14 cellular contexts compared by ENCODE assay signal in the genomic region with DNA sequence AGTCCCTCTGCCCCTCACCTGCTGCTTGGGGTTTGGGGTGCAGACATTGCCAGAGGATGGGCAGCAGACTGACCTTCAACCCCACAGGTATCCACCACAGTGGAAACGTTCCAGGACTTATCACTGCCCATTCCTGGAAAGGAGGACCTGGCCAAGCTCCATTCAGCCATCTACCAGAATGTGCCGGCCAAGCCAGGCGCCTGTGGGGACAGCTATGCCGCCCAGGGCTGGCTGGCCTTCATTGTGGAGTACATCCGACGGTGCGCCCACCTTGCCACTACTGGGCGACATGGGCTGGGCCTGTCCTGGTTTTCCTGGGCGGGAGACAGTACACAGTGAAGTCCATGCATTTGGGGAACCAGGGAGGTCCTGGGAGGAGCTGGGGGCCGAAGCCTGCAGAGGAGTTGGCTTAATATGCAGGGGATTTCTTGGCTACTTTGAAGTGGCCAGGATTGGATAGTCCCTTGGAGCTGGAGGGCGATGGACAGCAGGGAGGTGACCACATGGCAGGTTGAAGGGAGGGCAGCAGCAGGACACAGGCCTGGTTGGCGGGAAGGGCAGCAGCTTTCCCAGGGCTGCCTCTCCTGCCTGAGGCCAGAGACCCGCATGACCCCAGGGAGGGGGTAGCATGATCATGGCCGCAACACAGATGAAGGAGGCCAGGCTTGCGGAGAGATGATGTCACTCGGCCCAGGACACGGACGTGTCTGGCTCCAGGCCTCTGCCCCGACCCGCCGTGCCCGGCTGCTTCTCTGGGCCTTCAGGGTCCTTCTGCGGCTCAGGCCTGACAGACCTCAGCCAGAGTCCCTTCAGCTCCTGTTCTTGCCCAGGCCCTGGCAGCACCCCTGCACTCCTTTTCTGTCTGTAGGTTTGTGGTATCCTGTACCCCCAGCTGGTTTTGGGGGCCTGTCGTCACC. TPM values are rescaled to one million over a fixed set of nuclear protein-coding genes. Genes with fewer than 3 reads are reported as not detected.
A peak's percentile ranks its signal among the peaks of the same experiment; 100 is the strongest.
DNase-seq lines count a peak whose midpoint lies in the region; ATAC-seq and TF ChIP-seq lines count a peak whose summit lies in the region.
"Had no signal": no experiment of that assay in that cellular context is flagged by ENCODE, and none has a peak within 500 bp of the region (broad histone marks: within the 10 kb centered on the region; RNA-seq: fewer than 3 reads in every experiment).

No MANE protein-coding gene starts in this region.

- DNase-seq in T-helper 1 cell (no peak), HPDE6-E6E7 (ENCODE audit: extremely low spot score) (no peak), SK-N-SH (no peak), cerebellar cortex (ENCODE audit: low spot score) (no peak)
- no peak for DNase-seq in activated naive CD8-positive, alpha-beta T cell treated with anti-CD3 and anti-CD28 coated beads, Interleukin-2, amount 10 ng/mL, durations not matched to agents 7 days and 5 days
- no peak for DNase-seq in naive thymus-derived CD8-positive, alpha-beta T cell
- DNase-seq: amygdala, NCI-H1930, NCI-H524 had no signal

- H3K9me3 Mint-ChIP-seq in T-helper 1 cell treated with Interleukin-12 subunit alpha and Interleukin-12 subunit beta and Interleukin-4 antibody, amounts not matched to agents 30 μg/mL and 1 μg/mL, for 36 hours = no peaks in the 10 kb centered on the region
- H3K9me3 Mint-ChIP-seq in IgD-negative memory B cell = no peaks in the 10 kb centered on the region
- no peaks in the 10 kb centered on the region for H3K9me3 Mint-ChIP-seq in activated naive CD8-positive, alpha-beta T cell treated with anti-CD3 and anti-CD28 coated beads, Interleukin-2, amount 10 ng/mL, durations not matched to agents 7 days and 5 days
- H3K9me3 Mint-ChIP-seq in naive thymus-derived CD8-positive, alpha-beta T cell = no peaks in the 10 kb centered on the region

- no peak overlapping the region; a peak in 1 of 4 replicates for H3K27ac ChIP-seq in SK-N-SH (ENCODE audit: low read depth in 2 of 2, low read length in 1 of 2)
- H3K27ac ChIP-seq: 22Rv1, epithelial cell of prostate had no signal

- no peaks in the 10 kb centered on the region for H3K9me2 ChIP-seq in SK-N-SH

- no peaks in the 10 kb centered on the region for H3K27me3 ChIP-seq in SK-N-SH (ENCODE audit: insufficient read depth)
- H3K27me3 ChIP-seq: upper lobe of left lung had no signal

- H3K79me2 ChIP-seq in SK-N-SH (ENCODE audit: insufficient read depth) = no peaks in the 10 kb centered on the region

- H3K27me3 Mint-ChIP-seq in T-helper 1 cell treated with Interleukin-12 subunit alpha and Interleukin-12 subunit beta and Interleukin-4 antibody, amounts not matched to agents 30 μg/mL and 1 μg/mL, for 36 hours (ENCODE audit: low read depth) = no peaks in the 10 kb centered on the region
- H3K27me3 Mint-ChIP-seq in IgD-negative memory B cell = no peaks in the 10 kb centered on the region
- no peaks in the 10 kb centered on the region for H3K27me3 Mint-ChIP-seq in activated naive CD8-positive, alpha-beta T cell treated with anti-CD3 and anti-CD28 coated beads, Interleukin-2, amount 10 ng/mL, durations not matched to agents 7 days and 5 days
- H3K27me3 Mint-ChIP-seq in naive thymus-derived CD8-positive, alpha-beta T cell = no peaks in the 10 kb centered on the region

- H2AFZ ChIP-seq in SK-N-SH (ENCODE audit: low read depth) = no peak overlapping the region

- CTCF ChIA-PET in SK-N-SH (lab: Yijun Ruan, JAX) = interaction anchor here (1.1 to 1.7 kb wide), 2 partner anchors 15 to 237 kb away, joined by 3 to 6 read pairs; no protein-coding TSS in a partner anchor

- H3K4me2 ChIP-seq in SK-N-SH = no peak overlapping the region

- POLR2A ChIA-PET in activated naive CD8-positive, alpha-beta T cell treated with anti-CD3 and anti-CD28 coated beads, Interleukin-2, amount 10 ng/mL, durations not matched to agents 7 days and 5 days (lab: Charles Lee) = interaction anchor here (0.6 to 12.4 kb wide), 7 partner anchors 10 to 1134 kb away, joined by 4 to 173 read pairs (median 10); a partner anchor contains a TSS
- POLR2A ChIA-PET in naive thymus-derived CD8-positive, alpha-beta T cell (lab: Charles Lee) = interaction anchor here (0.5 to 11.9 kb wide), 14 partner anchors 10 to 1953 kb away, joined by 3 to 253 read pairs (median 4); a partner anchor contains a TSS
- POLR2A ChIA-PET in SK-N-SH (lab: Yijun Ruan, JAX) = interaction anchor here (0.6 to 0.9 kb wide), 3 partner anchors 7 to 33 kb away, joined by 3 read pairs; no protein-coding TSS in a partner anchor

- TF ChIP-seq RAD21 in SK-N-SH (IDR thresholded peaks at IDR 0.05; ENCODE audit: low read length) = no peak

- no peak for TF ChIP-seq EP300 in SK-N-SH (IDR thresholded peaks at IDR 0.05; ENCODE audit: borderline replicate concordance in 1 of 2, low read depth in 1 of 2, low read length in 1 of 2)

- H3K4me1 Mint-ChIP-seq in T-helper 1 cell treated with Interleukin-12 subunit alpha and Interleukin-12 subunit beta and Interleukin-4 antibody, amounts not matched to agents 30 μg/mL and 1 μg/mL, for 36 hours (ENCODE audit: low read depth) = peaks cover 50% of the 10 kb centered on the region
- peaks cover 0 to 10% (median 8%) of the 10 kb centered on the region in 3 donors for H3K4me1 Mint-ChIP-seq in IgD-negative memory B cell
- H3K4me1 Mint-ChIP-seq in activated naive CD8-positive, alpha-beta T cell treated with anti-CD3 and anti-CD28 coated beads, Interleukin-2, amount 10 ng/mL, durations not matched to agents 7 days and 5 days = peaks cover 52% of the 10 kb centered on the region
- H3K4me1 Mint-ChIP-seq in naive thymus-derived CD8-positive, alpha-beta T cell = peaks cover 31 to 88% (median 77%) of the 10 kb centered on the region in 4 donors

- peak overlapping the region; percentile 81 for H3K27ac Mint-ChIP-seq in T-helper 1 cell treated with Interleukin-12 subunit alpha and Interleukin-12 subunit beta and Interleukin-4 antibody, amounts not matched to agents 30 μg/mL and 1 μg/mL, for 36 hours
- H3K27ac Mint-ChIP-seq in IgD-negative memory B cell = peak overlapping the region in 2 of 3 donors; percentile 39 to 76
- peak overlapping the region; percentile 90 for H3K27ac Mint-ChIP-seq in activated naive CD8-positive, alpha-beta T cell treated with anti-CD3 and anti-CD28 coated beads, Interleukin-2, amount 10 ng/mL, durations not matched to agents 7 days and 5 days
- H3K27ac Mint-ChIP-seq in naive thymus-derived CD8-positive, alpha-beta T cell = peak overlapping the region; percentile 85 to 96 (median 94)

- no peaks in the 10 kb centered on the region for H4K20me1 ChIP-seq in SK-N-SH (ENCODE audit: insufficient read depth)

- 91% methylated on average over 6 of the region's 24 CpGs for WGBS in SK-N-SH (ENCODE audit: low lambda C conversion rate)

- peaks cover 0 to 8% of the 10 kb centered on the region in 2 experiments for H3K36me3 ChIP-seq in SK-N-SH (replicated peaks in 1 of 2; ENCODE audit: control insufficient read depth in 1 of 2, insufficient read depth in 2 of 2, low read length in 1 of 2)

- no peak for ATAC-seq in activated naive CD8-positive, alpha-beta T cell treated with anti-CD3 and anti-CD28 coated beads, Interleukin-2, amount 10 ng/mL, durations not matched to agents 7 days and 5 days (ENCODE audit: low read depth)
- no peak for ATAC-seq in naive thymus-derived CD8-positive, alpha-beta T cell

- H3K36me3 Mint-ChIP-seq in T-helper 1 cell treated with Interleukin-12 subunit alpha and Interleukin-12 subunit beta and Interleukin-4 antibody, amounts not matched to agents 30 μg/mL and 1 μg/mL, for 36 hours (ENCODE audit: low read depth) = peaks cover 57% of the 10 kb centered on the region
- H3K36me3 Mint-ChIP-seq in IgD-negative memory B cell = peaks cover 7% of the 10 kb centered on the region
- H3K36me3 Mint-ChIP-seq in activated naive CD8-positive, alpha-beta T cell treated with anti-CD3 and anti-CD28 coated beads, Interleukin-2, amount 10 ng/mL, durations not matched to agents 7 days and 5 days = peaks cover 38% of the 10 kb centered on the region
- H3K36me3 Mint-ChIP-seq in naive thymus-derived CD8-positive, alpha-beta T cell = peaks cover 0 to 38% (median 16%) of the 10 kb centered on the region in 3 donors

- peaks cover 0 to 11% of the 10 kb centered on the region in 2 experiments; a peak in 1 of 4 replicates for H3K4me1 ChIP-seq in SK-N-SH (ENCODE audit: control insufficient read depth in 1 of 2, insufficient read depth in 2 of 2, low read depth in 1 of 2, low read length in 1 of 2)
- H3K4me1 ChIP-seq: upper lobe of left lung had no signal

- H3K9ac ChIP-seq in SK-N-SH = no peak overlapping the region

- no peak overlapping the region for H3K4me3 ChIP-seq in SK-N-SH (ENCODE audit: low read depth in 2 of 2, low read length in 1 of 2)
- H3K4me3 ChIP-seq: upper lobe of left lung had no signal

- no peaks in the 10 kb centered on the region for H3F3A ChIP-seq in SK-N-SH (replicated peaks; ENCODE audit: insufficient read depth)

- no peaks in the 10 kb centered on the region for H3K9me3 ChIP-seq in SK-N-SH
- H3K9me3 ChIP-seq: upper lobe of left lung had no signal

- no peak for TF ChIP-seq CTCF in SK-N-SH (IDR thresholded peaks at IDR 0.05)

- H3K4me3 Mint-ChIP-seq in T-helper 1 cell treated with Interleukin-12 subunit alpha and Interleukin-12 subunit beta and Interleukin-4 antibody, amounts not matched to agents 30 μg/mL and 1 μg/mL, for 36 hours = peak overlapping the region; percentile 42
- H3K4me3 Mint-ChIP-seq in IgD-negative memory B cell = peak overlapping the region in 2 of 4 donors; percentile 12 to 29
- peak overlapping the region; percentile 60 for H3K4me3 Mint-ChIP-seq in activated naive CD8-positive, alpha-beta T cell treated with anti-CD3 and anti-CD28 coated beads, Interleukin-2, amount 10 ng/mL, durations not matched to agents 7 days and 5 days
- H3K4me3 Mint-ChIP-seq in naive thymus-derived CD8-positive, alpha-beta T cell = peak overlapping the region; percentile 7 to 79 (median 64)

RNA-seq across cellular contexts. Expression of a gene that starts 34.6 kb away (rescaled TPM):
- polyA plus RNA-seq in IgD-negative memory B cell (24.5 TPM), SK-N-SH (2012; rRNA removed) (17.7 and 22.5 TPM in 2 replicates)
- total RNA-seq in activated naive CD8-positive, alpha-beta T cell treated with anti-CD3 and anti-CD28 coated beads, Interleukin-2, amount 10 ng/mL, durations not matched to agents 7 days and 5 days = 100 to 1,000 TPM; 107 to 111 TPM
- total RNA-seq in naive thymus-derived CD8-positive, alpha-beta T cell = 100 to 1,000 TPM; 117 to 124 TPM
- 10 to 100 TPM; 37.1 to 76.4 (median 49.4) TPM for polyA plus RNA-seq in naive thymus-derived CD8-positive, alpha-beta T cell
- polyA plus RNA-seq in SK-N-SH (2012; cell fraction: cytosol; rRNA removed) = 5.7 and 9.7 TPM in 2 replicates
- polyA plus RNA-seq in SK-N-SH (2012; cell fraction: nucleus; rRNA removed) = 74.9 and 88.3 TPM in 2 replicates

RNA-seq across cellular contexts. Expression of a gene that starts 34.8 kb away (rescaled TPM):
- polyA plus RNA-seq in IgD-negative memory B cell (119 TPM), SK-N-SH (2012; rRNA removed) (59.2 and 70.8 TPM in 2 replicates)
- total RNA-seq in activated naive CD8-positive, alpha-beta T cell treated with anti-CD3 and anti-CD28 coated beads, Interleukin-2, amount 10 ng/mL, durations not matched to agents 7 days and 5 days = 10 to 100 TPM; 71.4 to 73.4 TPM
- 100 to 1,000 TPM in 1 of 2 experiments, 10 to 100 TPM in 1; 98.7 to 104 TPM for total RNA-seq in naive thymus-derived CD8-positive, alpha-beta T cell
- 100 to 1,000 TPM; 191 to 242 (median 222) TPM for polyA plus RNA-seq in naive thymus-derived CD8-positive, alpha-beta T cell
- 95.1 and 121 TPM in 2 replicates for polyA plus RNA-seq in SK-N-SH (2012; cell fraction: cytosol; rRNA removed)
- polyA plus RNA-seq in SK-N-SH (2012; cell fraction: nucleus; rRNA removed) = 9.8 and 19.0 TPM in 2 replicates

RNA-seq across cellular contexts. Expression of a gene that starts 45.9 kb away (rescaled TPM):
- polyA plus RNA-seq in IgD-negative memory B cell (56.8 TPM), SK-N-SH (2012; rRNA removed) (85.3 and 120 TPM in 2 replicates)
- 10 to 100 TPM; 46.6 to 47.2 TPM for total RNA-seq in activated naive CD8-positive, alpha-beta T cell treated with anti-CD3 and anti-CD28 coated beads, Interleukin-2, amount 10 ng/mL, durations not matched to agents 7 days and 5 days
- 10 to 100 TPM; 33.4 to 34.3 TPM for total RNA-seq in naive thymus-derived CD8-positive, alpha-beta T cell
- 10 to 100 TPM; 42.6 to 55.0 (median 47.1) TPM for polyA plus RNA-seq in naive thymus-derived CD8-positive, alpha-beta T cell
- polyA plus RNA-seq in SK-N-SH (2012; cell fraction: cytosol; rRNA removed) = 96.1 and 107 TPM in 2 replicates
- polyA plus RNA-seq in SK-N-SH (2012; cell fraction: nucleus; rRNA removed) = 41.4 and 53.5 TPM in 2 replicates
